Comparison of ENCODE assay signal across 21 cellular contexts in the genomic region with DNA sequence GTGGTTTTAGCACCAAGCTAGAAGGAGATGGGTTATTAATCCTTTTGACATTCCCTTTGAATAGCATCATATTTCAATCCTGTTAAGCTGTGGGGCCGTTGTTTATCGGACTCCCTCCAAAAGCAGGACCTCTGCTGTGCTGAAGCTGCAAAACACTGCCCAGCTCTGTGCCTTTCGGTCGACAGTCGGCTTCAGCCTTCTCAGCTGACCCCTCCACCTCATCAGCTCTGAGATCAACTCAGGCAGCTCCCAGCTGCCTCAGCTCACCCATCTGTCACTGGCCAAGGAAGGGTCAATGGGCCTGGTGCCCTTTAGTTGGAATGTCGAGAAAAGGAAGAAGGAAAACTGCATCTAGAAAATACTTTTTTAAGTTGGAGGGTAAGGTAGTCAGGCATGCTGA.
"Had no signal": no experiment of that assay in that cellular context is flagged by ENCODE, and none has a peak within 500 bp of the region (broad histone marks: within the 10 kb centered on the region; RNA-seq: fewer than 3 reads in every experiment).

No MANE protein-coding gene starts in this region.

- H3K4me1 ChIP-seq: pancreas, right lobe of liver, stomach, transverse colon, uterus had no signal

- H3K9me3 ChIP-seq: esophagus muscularis mucosa, gastroesophageal sphincter, pancreas, right lobe of liver, stomach, thoracic aorta, transverse colon, uterus had no signal

- H3K4me1 Mint-ChIP-seq: naive thymus-derived CD8-positive, alpha-beta T cell had no signal

- H3K36me3 ChIP-seq: esophagus muscularis mucosa, gastroesophageal sphincter, neural progenitor cell, pancreas, right lobe of liver, stomach, thoracic aorta, transverse colon, uterus had no signal

- H3K4me3 ChIP-seq: esophagus muscularis mucosa, gastroesophageal sphincter, hepatocyte, neural progenitor cell, pancreas, right lobe of liver, stomach, thoracic aorta, transverse colon, uterus had no signal

- H3K36me3 Mint-ChIP-seq: naive thymus-derived CD8-positive, alpha-beta T cell had no signal

- H3K4me2 ChIP-seq: hepatocyte, neural progenitor cell had no signal

- ATAC-seq: effector memory CD8-positive, alpha-beta T cell; gastroesophageal sphincter; left cardiac atrium; naive thymus-derived CD8-positive, alpha-beta T cell; pancreas; right lobe of liver had no signal

- H3K27ac ChIP-seq: epithelial cell of prostate, esophagus muscularis mucosa, gastroesophageal sphincter, hepatocyte, neural progenitor cell, pancreas, right lobe of liver, stomach, thoracic aorta, transverse colon, uterus had no signal

- DNase-seq: cerebellar nuclear complex; effector memory CD8-positive, alpha-beta T cell; kidney; left cardiac atrium; mammary epithelial cell; naive thymus-derived CD8-positive, alpha-beta T cell; occipital lobe; pancreas; right lobe of liver; stimulated activated naive CD4-positive, alpha-beta T cell; stomach; substantia nigra; transverse colon; uterus had no signal

- H2AFZ ChIP-seq: hepatocyte, neural progenitor cell had no signal

- H3K27me3 ChIP-seq: hepatocyte, neural progenitor cell, pancreas, right lobe of liver, transverse colon, uterus had no signal

- H3K27ac Mint-ChIP-seq: dendritic cell treated with granulocyte-macrophage colony-stimulating factor and Interleukin-4, amounts not matched to agents 40 ng/mL and 50 ng/mL, for 4 days; effector memory CD8-positive, alpha-beta T cell; naive thymus-derived CD8-positive, alpha-beta T cell; neural progenitor cell had no signal

- H3K4me3 Mint-ChIP-seq: dendritic cell treated with granulocyte-macrophage colony-stimulating factor and Interleukin-4, amounts not matched to agents 40 ng/mL and 50 ng/mL, for 4 days; effector memory CD8-positive, alpha-beta T cell; naive thymus-derived CD8-positive, alpha-beta T cell; neural progenitor cell had no signal

- H3K9ac ChIP-seq: neural progenitor cell had no signal

- H3K9me3 Mint-ChIP-seq: dendritic cell treated with granulocyte-macrophage colony-stimulating factor and Interleukin-4, amounts not matched to agents 40 ng/mL and 50 ng/mL, for 4 days; effector memory CD8-positive, alpha-beta T cell; naive thymus-derived CD8-positive, alpha-beta T cell; neural progenitor cell had no signal
